ENCODE assay signal across 8 cellular contexts in genomic region chr22:17257578-17257977, GRCh38. TPM values are rescaled to one million over a fixed set of nuclear protein-coding genes. Genes with fewer than 3 reads are reported as not detected.
DNase-seq lines count a peak whose midpoint lies in the region; ATAC-seq, FAIRE-seq and TF ChIP-seq lines count a peak whose summit lies in the region.

No MANE protein-coding gene starts in this region.

- H3K27ac ChIP-seq in WERI-Rb-1 = no peak overlapping the region

- no peak for TF ChIP-seq CTCF in WERI-Rb-1 (IDR thresholded peaks at IDR 0.05; ENCODE audit: low read depth, low read length)

- peak; percentile 10 for ATAC-seq in HG02610 (IDR thresholded peaks at IDR 0.05; ENCODE audit: unreplicated experiment)

- no peaks in the 10 kb centered on the region for H3K27me3 ChIP-seq in WERI-Rb-1 (ENCODE audit: insufficient read depth, low read depth, severe bottlenecking)

- no peak for TF ChIP-seq POLR2A in GM12892 (IDR thresholded peaks at IDR 0.05; ENCODE audit: low read depth, low read length)

- no peaks in the 10 kb centered on the region for H3K9me3 ChIP-seq in WERI-Rb-1 (ENCODE audit: severe bottlenecking)

- no peaks in the 10 kb centered on the region for H3K36me3 ChIP-seq in WERI-Rb-1

- peak; percentile 76 for DNase-seq in NCI-H2171 treated with DMSO at 0.1 percent for 48 hours (lab: John Stamatoyannopoulos, UW)
- no peak for DNase-seq in NCI-H2171 (lab: John Stamatoyannopoulos, UW)
- DNase-seq in NCI-H2227 treated with DMSO at 0.1 percent for 48 hours (lab: John Stamatoyannopoulos, UW) = peak; percentile 59
- peak; percentile 84 for DNase-seq in left kidney (ENCODE audit: low read depth, low spot score)
- DNase-seq in GM12892 (ENCODE audit: insufficient read length) = no peak
- no peak for DNase-seq in WERI-Rb-1
- no peak for DNase-seq in central memory CD4-positive, alpha-beta T cell

- no peak for FAIRE-seq in GM12892 (lab: Jason Lieb, UNC)

- H3K4me3 ChIP-seq in WERI-Rb-1 (ENCODE audit: low read depth, low read length) = no peak overlapping the region

RNA-seq across cellular contexts. Expression of gene ADA2, which starts 38.3 kb away (rescaled TPM):
- 4.0 TPM for polyA plus RNA-seq in GM12892 (2012; ENCODE audit: missing spikeins)

Comparison
In these comparisons a context has a peak if more than half of its experiments do, and no peak if none do; other contexts are left out.
1. DNase-seq: peak in NCI-H2171 treated with DMSO at 0.1 percent for 48 hours (single experiment), NCI-H2227 treated with DMSO at 0.1 percent for 48 hours (single experiment) and left kidney (single experiment); none in NCI-H2171 (single experiment), GM12892 (single experiment), WERI-Rb-1 (single experiment) and central memory CD4-positive, alpha-beta T cell (single experiment).